20 cellular contexts compared by ENCODE assay signal in the genomic region with DNA sequence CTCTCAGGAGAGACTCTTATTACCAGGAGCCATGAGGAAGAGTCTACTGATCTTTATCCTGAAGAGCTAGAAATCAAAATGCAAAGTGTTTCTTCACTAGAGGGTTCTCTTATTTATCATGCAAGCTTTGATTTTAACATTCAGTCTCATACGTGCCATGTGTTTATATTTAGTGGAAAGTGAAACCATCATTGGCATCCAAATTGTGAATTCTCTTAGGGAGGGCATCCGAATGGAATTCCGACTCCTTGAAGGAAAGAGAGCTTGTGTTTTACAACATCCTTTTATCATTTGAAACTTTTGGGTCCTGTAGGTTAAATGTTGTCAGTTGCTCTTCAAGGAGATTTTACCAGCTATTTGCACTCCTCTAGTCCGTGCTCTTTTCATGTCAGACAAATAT.
DNase-seq lines count a peak whose midpoint lies in the region; ATAC-seq and TF ChIP-seq lines count a peak whose summit lies in the region.
"Had no signal": no experiment of that assay in that cellular context is flagged by ENCODE, and none has a peak within 500 bp of the region (broad histone marks: within the 10 kb centered on the region; RNA-seq: fewer than 3 reads in every experiment).

No MANE protein-coding gene starts in this region.

- H3K36me3 ChIP-seq in Loucy (ENCODE audit: insufficient read depth, low read length) = no peaks in the 10 kb centered on the region
- no peaks in the 10 kb centered on the region for H3K36me3 ChIP-seq in smooth muscle cell (ENCODE audit: low read depth)

- no peaks in the 10 kb centered on the region for H3K9me3 Mint-ChIP-seq in stimulated activated effector memory CD8-positive, alpha-beta T cell treated with anti-CD3 and anti-CD28 coated beads, Interleukin-12 subunit alpha, Interleukin-12 subunit beta, amount 100 ng/mL, for 72 hours

- no peaks in the 10 kb centered on the region for H3K79me2 ChIP-seq in Loucy (ENCODE audit: insufficient read depth, low read length)
- H3K79me2 ChIP-seq in smooth muscle cell (ENCODE audit: low read depth) = no peaks in the 10 kb centered on the region

- no peak overlapping the region for H3K4me3 ChIP-seq in Loucy (ENCODE audit: low read length, poor library complexity, severe bottlenecking)
- no peak overlapping the region for H3K4me3 ChIP-seq in smooth muscle cell

- no peaks in the 10 kb centered on the region for H3K36me3 Mint-ChIP-seq in stimulated activated effector memory CD8-positive, alpha-beta T cell treated with anti-CD3 and anti-CD28 coated beads, Interleukin-12 subunit alpha, Interleukin-12 subunit beta, amount 100 ng/mL, for 72 hours
- H3K36me3 Mint-ChIP-seq: CD8-positive, alpha-beta memory T cell had no signal

- H3K27ac Mint-ChIP-seq in stimulated activated effector memory CD8-positive, alpha-beta T cell treated with anti-CD3 and anti-CD28 coated beads, Interleukin-12 subunit alpha, Interleukin-12 subunit beta, amount 100 ng/mL, for 72 hours = no peak overlapping the region
- H3K27ac Mint-ChIP-seq: CD8-positive, alpha-beta memory T cell had no signal

- H3K9ac ChIP-seq in Loucy (ENCODE audit: low read depth, low read length, poor library complexity, severe bottlenecking) = no peak overlapping the region
- H3K9ac ChIP-seq in smooth muscle cell (ENCODE audit: low read depth) = no peak overlapping the region

- no peaks in the 10 kb centered on the region for H3F3A ChIP-seq in Loucy (ENCODE audit: low read depth)
- no peaks in the 10 kb centered on the region for H3F3A ChIP-seq in smooth muscle cell (ENCODE audit: low read depth)

- no peaks in the 10 kb centered on the region for H3K9me2 ChIP-seq in Loucy (replicated peaks; ENCODE audit: low read depth, low read length)

- peak overlapping the region; percentile 34; the same call in 1 of the 2 replicates for H2AFZ ChIP-seq in Loucy (ENCODE audit: low read length)
- H2AFZ ChIP-seq in smooth muscle cell (ENCODE audit: low read depth) = peak overlapping the region; percentile 36

- no peaks in the 10 kb centered on the region for H4K20me1 ChIP-seq in Loucy (ENCODE audit: insufficient read depth, low read length, poor library complexity, severe bottlenecking)
- no peaks in the 10 kb centered on the region for H4K20me1 ChIP-seq in smooth muscle cell (ENCODE audit: low read depth)

- H3K4me3 Mint-ChIP-seq in stimulated activated effector memory CD8-positive, alpha-beta T cell treated with anti-CD3 and anti-CD28 coated beads, Interleukin-12 subunit alpha, Interleukin-12 subunit beta, amount 100 ng/mL, for 72 hours = no peak overlapping the region
- H3K4me3 Mint-ChIP-seq: CD8-positive, alpha-beta memory T cell had no signal

- H3K4me1 Mint-ChIP-seq in stimulated activated effector memory CD8-positive, alpha-beta T cell treated with anti-CD3 and anti-CD28 coated beads, Interleukin-12 subunit alpha, Interleukin-12 subunit beta, amount 100 ng/mL, for 72 hours = no peaks in the 10 kb centered on the region
- H3K4me1 Mint-ChIP-seq: CD8-positive, alpha-beta memory T cell had no signal

- no peak for ATAC-seq in HG02885 (IDR thresholded peaks at IDR 0.05; ENCODE audit: poor library complexity, unreplicated experiment)
- no peak for ATAC-seq in stimulated activated effector memory CD8-positive, alpha-beta T cell treated with anti-CD3 and anti-CD28 coated beads, Interleukin-12 subunit alpha, Interleukin-12 subunit beta, amount 100 ng/mL, for 72 hours
- ATAC-seq: PC-3, SK-N-SH treated with all-trans-retinoic acid at 6 μM for 48 hours had no signal

- 90% methylated on average over 4 of the region's 4 CpGs for WGBS in smooth muscle cell (ENCODE audit: low lambda C conversion rate)

- H3K9me3 ChIP-seq in Loucy (ENCODE audit: insufficient read depth, low read depth, low read length) = no peaks in the 10 kb centered on the region
- H3K9me3 ChIP-seq in smooth muscle cell (replicated peaks; ENCODE audit: low read depth) = no peaks in the 10 kb centered on the region

- DNase-seq in GM03348 (ENCODE audit: low spot score) (peak; percentile 16), fibroblast of gingiva (ENCODE audit: low read depth) (peak; percentile 66), smooth muscle cell (lab: John Stamatoyannopoulos, UW; ENCODE audit: unreplicated experiment) (no peak), islet precursor cell (no peak)
- no peak for DNase-seq in stimulated activated effector memory CD8-positive, alpha-beta T cell treated with anti-CD3 and anti-CD28 coated beads, Interleukin-12 subunit alpha, Interleukin-12 subunit beta, amount 100 ng/mL, for 72 hours (ENCODE audit: low spot score in 2 of 2)
- DNase-seq: ACHN; Calu3; CD8-positive, alpha-beta memory T cell; DMS153; Karpas-422; NCI-H1417; NCI-H187; NCI-H446; NCI-H526 treated with DMSO at 0.1 percent for 48 hours; PC-3; SIG-M5 had no signal

- no peak overlapping the region for H3K27ac ChIP-seq in smooth muscle cell (ENCODE audit: low read depth)
- H3K27ac ChIP-seq: C4-2B had no signal

- H3K4me1 ChIP-seq in Loucy (ENCODE audit: insufficient read depth, low read length, poor library complexity, severe bottlenecking) (no peaks in the 10 kb centered on the region), smooth muscle cell (ENCODE audit: low read depth) (peaks cover 8% of the 10 kb centered on the region)

- no peaks in the 10 kb centered on the region for H3K27me3 ChIP-seq in Loucy (ENCODE audit: insufficient read depth, low read length, poor library complexity, severe bottlenecking)
- H3K27me3 ChIP-seq in smooth muscle cell (ENCODE audit: low read depth) = no peaks in the 10 kb centered on the region

- H3K4me2 ChIP-seq in Loucy (ENCODE audit: low read depth, low read length, poor library complexity, severe bottlenecking) = no peak overlapping the region
- no peak overlapping the region for H3K4me2 ChIP-seq in smooth muscle cell

- TF ChIP-seq CTCF in Loucy (conservative IDR thresholded peaks at IDR 0.05; ENCODE audit: low read length) (no peak), smooth muscle cell (IDR thresholded peaks at IDR 0.05; ENCODE audit: borderline replicate concordance, insufficient read depth, poor library complexity, severe bottlenecking) (no peak)

Comparison
In these comparisons a context has a peak if more than half of its experiments do, and no peak if none do; other contexts are left out.
1. DNase-seq: peak in GM03348 (single experiment) and fibroblast of gingiva (single experiment); none in smooth muscle cell (single experiment), islet precursor cell (single experiment) and stimulated activated effector memory CD8-positive, alpha-beta T cell treated with anti-CD3 and anti-CD28 coated beads, Interleukin-12 subunit alpha, Interleukin-12 subunit beta, amount 100 ng/mL, for 72 hours (0 of 2).